ENCODE assay signal across 11 cellular contexts in genomic region chr18:2569338-2570207, GRCh38. TPM values are rescaled to one million over a fixed set of nuclear protein-coding genes. Genes with fewer than 3 reads are reported as not detected.
DNase-seq lines count a peak whose midpoint lies in the region; ATAC-seq, FAIRE-seq and TF ChIP-seq lines count a peak whose summit lies in the region.
"Had no signal": no experiment of that assay in that cellular context is flagged by ENCODE, and none has a peak within 500 bp of the region (broad histone marks: within the 10 kb centered on the region; RNA-seq: fewer than 3 reads in every experiment).

No MANE protein-coding gene starts in this region.

- WGBS in psoas muscle, 3 donors, result 84 to 88% (median 85%) methylated on average over 10 of the region's 10 CpGs
- WGBS in prostate gland, result 88% methylated on average over 10 of the region's 10 CpGs

- DNase-seq in H54 (ENCODE audit: insufficient read length, low spot score), result no peak
- DNase-seq in RWPE2 (ENCODE audit: low spot score), result no peak
- DNase-seq in epithelial cell of proximal tubule (ENCODE audit: low read depth), result no peak
- DNase-seq in psoas muscle, result no peak
- DNase-seq in prostate gland (ENCODE audit: low spot score), result no peak
- DNase-seq in head of caudate nucleus, result no peak
- no peak for DNase-seq in NOMO-1 (lab: John Stamatoyannopoulos, UW; ENCODE audit: unreplicated experiment in 2 of 2)
- DNase-seq: aorta; SIG-M5; stimulated activated naive CD4-positive, alpha-beta T cell had no signal

- peak; percentile 75 for FAIRE-seq in H54 (lab: Jason Lieb, UNC)

- H3K27me3 ChIP-seq in RWPE2 (ENCODE audit: insufficient read depth, poor library complexity, severe bottlenecking) (no peaks in the 10 kb centered on the region), psoas muscle (ENCODE audit: insufficient read depth in 3 of 3, low read length in 2 of 3) (no peaks in the 10 kb centered on the region), prostate gland (replicated peaks; ENCODE audit: insufficient read depth) (no peaks in the 10 kb centered on the region)

- H3K9me3 ChIP-seq in RWPE2 (ENCODE audit: severe bottlenecking) (no peaks in the 10 kb centered on the region), psoas muscle (no peaks in the 10 kb centered on the region), prostate gland (no peaks in the 10 kb centered on the region)

- ATAC-seq in RWPE2 (ENCODE audit: low read depth) (no peak), psoas muscle (no peak), HG03196 (IDR thresholded peaks at IDR 0.05; ENCODE audit: unreplicated experiment) (no peak)

- peaks cover 19% of the 10 kb centered on the region for H3K4me1 ChIP-seq in RWPE2 (ENCODE audit: insufficient read depth, poor library complexity, severe bottlenecking)
- H3K4me1 ChIP-seq in psoas muscle, result peaks cover 15% of the 10 kb centered on the region
- no peaks in the 10 kb centered on the region for H3K4me1 ChIP-seq in prostate gland (replicated peaks)

- H3K27ac ChIP-seq in RWPE2 (ENCODE audit: poor library complexity, severe bottlenecking), result no peak overlapping the region
- no peak overlapping the region for H3K27ac ChIP-seq in psoas muscle
- H3K27ac ChIP-seq in prostate gland, result no peak overlapping the region

- TF ChIP-seq CTCF in RWPE2 (IDR thresholded peaks at IDR 0.05; ENCODE audit: poor library complexity, severe bottlenecking) (no peak), epithelial cell of proximal tubule (conservative IDR thresholded peaks at IDR 0.05; ENCODE audit: low read depth, low read length) (no peak), psoas muscle (IDR thresholded peaks at IDR 0.05) (no peak), prostate gland (IDR thresholded peaks at IDR 0.05) (no peak)

- TF ChIP-seq POLR2A in H54 (IDR thresholded peaks at IDR 0.05; ENCODE audit: low read depth, low read length), result no peak
- TF ChIP-seq POLR2A in prostate gland (IDR thresholded peaks at IDR 0.05), result no peak

- intact Hi-C loops in psoas muscle (cut with DNase I), result loop anchor here (5.0 to 10.0 kb wide), 2 partner anchors 85 to 88 kb away; partner anchors contain the start of gene SMCHD1 (in 2 of the 2)
- intact Hi-C loops in prostate gland (cut with DNase I), result no loop called here
- intact Hi-C loops in head of caudate nucleus (cut with DNase I), result loop anchor here (5.0 kb wide), 1 partner anchor 88 kb away; the partner anchor contains the start of gene SMCHD1

- H3K4me3 ChIP-seq in RWPE2 (ENCODE audit: severe bottlenecking) (peak overlapping the region; percentile 78), epithelial cell of proximal tubule (ENCODE audit: low read depth, low read length) (peak overlapping the region; percentile 80), psoas muscle (peak overlapping the region; percentile 81), prostate gland (no peak overlapping the region)

- H3K36me3 ChIP-seq in RWPE2 (ENCODE audit: low read depth) (peaks cover 47% of the 10 kb centered on the region), psoas muscle (ENCODE audit: insufficient read depth in 1 of 2, low read depth in 1 of 2) (peaks cover 0 to 28% of the 10 kb centered on the region in 2 donors), prostate gland (no peaks in the 10 kb centered on the region)

RNA-seq across cellular contexts. Expression of gene METTL4, which starts 1.7 kb away (rescaled TPM):
- total RNA-seq in epithelial cell of proximal tubule (6.4 and 7.8 TPM in 2 replicates), psoas muscle (1 to 10 TPM; 3.7 to 5.0 (median 3.9) TPM), prostate gland (1 to 10 TPM; 5.2 to 8.3 TPM)
- 1 to 10 TPM; 2.7 to 4.9 (median 4.5) TPM for polyA plus RNA-seq in psoas muscle

RNA-seq across cellular contexts. Expression of gene NDC80, which starts 1.8 kb away (rescaled TPM):
- total RNA-seq in epithelial cell of proximal tubule (35.1 and 45.1 TPM in 2 replicates), psoas muscle (under 1 TPM in 3 of 4 donors, not detected in 1; 0.17 to 0.42 (median 0.21) TPM), prostate gland (1 to 10 TPM in 1 of 2 donors, under 1 TPM in 1; 0.77 to 2.7 TPM)
- under 1 TPM in 2 of 3 donors, not detected in 1; 0.12 to 0.13 TPM for polyA plus RNA-seq in psoas muscle

Comparison
In these comparisons a context has a peak if more than half of its experiments do, and no peak if none do; other contexts are left out.
1. H3K4me3 ChIP-seq: peak in RWPE2 (single experiment), epithelial cell of proximal tubule (single experiment) and psoas muscle (single experiment); none in prostate gland (0 of 2).